In genomic region chr12:95520825-95521224, GRCh38 we compare ENCODE assay signal across 26 cellular contexts. TPM values are rescaled to one million over a fixed set of nuclear protein-coding genes. Genes with fewer than 3 reads are reported as not detected.
"Had no signal": no experiment of that assay in that cellular context is flagged by ENCODE, and none has a peak within 500 bp of the region (broad histone marks: within the 10 kb centered on the region; RNA-seq: fewer than 3 reads in every experiment).

No MANE protein-coding gene starts in this region.

- H3K27me3 ChIP-seq: ascending aorta, body of pancreas had no signal

- H3K36me3 ChIP-seq: ascending aorta had no signal

- H3K9me3 ChIP-seq: ascending aorta, body of pancreas had no signal

- H3K4me1 ChIP-seq: ascending aorta had no signal

- H3K27ac ChIP-seq: ascending aorta, body of pancreas, coronary artery had no signal

- ATAC-seq: activated T-cell treated with anti-CD3 and anti-CD28 coated beads, Interleukin-2, amount 50 U/mL, for 4 hours; body of pancreas; T-helper 17 cell had no signal

- H3K27ac Mint-ChIP-seq: activated naive CD4-positive, alpha-beta T cell treated with anti-CD3 and anti-CD28 coated beads, Interleukin-2, amount 10 ng/mL, durations not matched to agents 7 days and 5 days; activated naive CD8-positive, alpha-beta T cell treated with anti-CD3 and anti-CD28 coated beads, Interleukin-2, amount 10 ng/mL, durations not matched to agents 7 days and 5 days; activated T-helper 2 cell treated with anti-CD3 and anti-CD28 coated beads, Interferon-gamma antibody, Interleukin-2, Interleukin-4, amounts not matched to agents 10 μg/mL and 5 μg/mL and 100 μg/mL, durations not matched to agents 14 hours and 24 hours and 36 hours had no signal

- H3K4me3 ChIP-seq: ascending aorta, body of pancreas, coronary artery had no signal

- H3K4me3 Mint-ChIP-seq: activated naive CD4-positive, alpha-beta T cell treated with anti-CD3 and anti-CD28 coated beads, Interleukin-2, amount 10 ng/mL, durations not matched to agents 7 days and 5 days; activated naive CD8-positive, alpha-beta T cell treated with anti-CD3 and anti-CD28 coated beads, Interleukin-2, amount 10 ng/mL, durations not matched to agents 7 days and 5 days; activated T-cell treated with anti-CD3 and anti-CD28 coated beads, Interleukin-2, amount 50 U/mL, for 4 hours; T-helper 17 cell had no signal

- DNase-seq: activated CD4-positive, alpha-beta T cell treated with anti-CD3 and anti-CD28 coated beads for 48 hours; activated CD4-positive, alpha-beta T cell treated with anti-CD3 and anti-CD28 coated beads, Interleukin-2, amount 50 U/mL, for 4 hours; activated CD4-positive, CD25-positive, alpha-beta regulatory T cell treated with anti-CD3 and anti-CD28 coated beads, Interleukin-2, amount 50 U/mL, for 72 hours; activated gamma-delta T cell treated with Interleukin-2 at 50 U/mL for 16 hours; activated naive CD4-positive, alpha-beta T cell treated with anti-CD3 and anti-CD28 coated beads, Interleukin-2, amount 10 ng/mL, durations not matched to agents 7 days and 5 days; activated naive CD8-positive, alpha-beta T cell treated with anti-CD3 and anti-CD28 coated beads, Interleukin-2, amount 10 ng/mL, durations not matched to agents 7 days and 5 days; activated T-cell treated with anti-CD3 and anti-CD28 coated beads, Interleukin-2, amount 50 U/mL, for 4 hours; amniotic stem cell; body of pancreas; central memory CD4-positive, alpha-beta T cell; MM.1S; NCI-H1105; NCI-H1436; NCI-H1694 treated with DMSO at 0.1 percent for 48 hours; NCI-H2029 treated with DMSO at 0.1 percent for 48 hours; NCI-H510A treated with DMSO at 0.1 percent for 48 hours; SIG-M5; T-helper 17 cell; T-helper 9 cell had no signal

- H3K27me3 Mint-ChIP-seq: activated naive CD4-positive, alpha-beta T cell treated with anti-CD3 and anti-CD28 coated beads, Interleukin-2, amount 10 ng/mL, durations not matched to agents 7 days and 5 days; activated naive CD8-positive, alpha-beta T cell treated with anti-CD3 and anti-CD28 coated beads, Interleukin-2, amount 10 ng/mL, durations not matched to agents 7 days and 5 days; T-helper 17 cell had no signal

- FAIRE-seq: bronchial epithelial cell, TTC549 had no signal

- H3K9me3 Mint-ChIP-seq: activated naive CD4-positive, alpha-beta T cell treated with anti-CD3 and anti-CD28 coated beads, Interleukin-2, amount 10 ng/mL, durations not matched to agents 7 days and 5 days; activated naive CD8-positive, alpha-beta T cell treated with anti-CD3 and anti-CD28 coated beads, Interleukin-2, amount 10 ng/mL, durations not matched to agents 7 days and 5 days; activated T-cell treated with anti-CD3 and anti-CD28 coated beads, Interleukin-2, amount 50 U/mL, for 4 hours; activated T-helper 2 cell treated with anti-CD3 and anti-CD28 coated beads, Interferon-gamma antibody, Interleukin-2, Interleukin-4, amounts not matched to agents 10 μg/mL and 5 μg/mL and 100 μg/mL, durations not matched to agents 14 hours and 24 hours and 36 hours had no signal

- H3K4me1 Mint-ChIP-seq: activated naive CD4-positive, alpha-beta T cell treated with anti-CD3 and anti-CD28 coated beads, Interleukin-2, amount 10 ng/mL, durations not matched to agents 7 days and 5 days; activated naive CD8-positive, alpha-beta T cell treated with anti-CD3 and anti-CD28 coated beads, Interleukin-2, amount 10 ng/mL, durations not matched to agents 7 days and 5 days; T-helper 17 cell had no signal

RNA-seq across cellular contexts. Expression of gene USP44, which starts 30.5 kb away (rescaled TPM):
- total RNA-seq: chondrocyte, RPMI7951 had no signal
